In genomic region chr17:39653662-39654331, GRCh38 we compare ENCODE assay signal across 8 cellular contexts. TPM values are rescaled to one million over a fixed set of nuclear protein-coding genes. Genes with fewer than 3 reads are reported as not detected.
A peak's percentile ranks its signal among the peaks of the same experiment; 100 is the strongest.
DNase-seq lines count a peak whose midpoint lies in the region; ATAC-seq and TF ChIP-seq lines count a peak whose summit lies in the region.

No MANE protein-coding gene starts in this region.

- no peak overlapping the region for H3K4me2 ChIP-seq in OCI-LY7 (ENCODE audit: low read length)

- TF ChIP-seq CTCF in 22Rv1 (IDR thresholded peaks at IDR 0.05): peak; percentile 97
- peak; percentile 100 for TF ChIP-seq CTCF in GM12872 (IDR thresholded peaks at IDR 0.05; ENCODE audit: insufficient read depth, low read depth, low read length)
- TF ChIP-seq CTCF in OCI-LY7 (conservative IDR thresholded peaks at IDR 0.05; ENCODE audit: low read length): peak; percentile 99
- TF ChIP-seq CTCF in tibial artery (IDR thresholded peaks at IDR 0.05): peak; percentile 59 to 74

- H3K9me2 ChIP-seq in OCI-LY7 (ENCODE audit: insufficient read depth, low read length): no peaks in the 10 kb centered on the region

- H3K4me3 ChIP-seq in OCI-LY7 (ENCODE audit: low read depth, low read length, poor library complexity, severe bottlenecking): no peak overlapping the region
- no peak overlapping the region for H3K4me3 ChIP-seq in tibial artery

- no TSS peak for BruUV-seq in OCI-LY7 (replicated peaks; lab: Mats Ljungman, UMichigan)

- H4K20me1 ChIP-seq in OCI-LY7 (ENCODE audit: insufficient read depth, low read length): no peaks in the 10 kb centered on the region; the same call in 1 of the 2 replicates

- ATAC-seq in GM18519 (IDR thresholded peaks at IDR 0.05; ENCODE audit: low FRiP score, unreplicated experiment): no peak

- intact Hi-C loops in OCI-LY7 (cut with micrococcal nuclease; ENCODE audit: unreplicated experiment) (no loop called here), tibial artery (cut with DNase I; ENCODE audit: low total_unique reads) (no loop called here)

- CTCF ChIA-PET in OCI-LY7 (lab: Charles Lee; ENCODE audit: unreplicated experiment): interaction anchor here (0.8 to 1.4 kb wide), 3 partner anchors 15 to 32 kb away, joined by 3 read pairs; partner anchors contain the start of gene PNMT

- H3K27ac ChIP-seq in 22Rv1 (no peak overlapping the region), OCI-LY7 (ENCODE audit: low read depth, low read length, poor library complexity, severe bottlenecking) (no peak overlapping the region), tibial artery (no peak overlapping the region)

- H2AFZ ChIP-seq in OCI-LY7 (ENCODE audit: low read length): no peak overlapping the region

- H3K27me3 ChIP-seq in tibial artery: no peaks in the 10 kb centered on the region

- H3K79me2 ChIP-seq in OCI-LY7 (ENCODE audit: insufficient read depth, low read depth, low read length): no peaks in the 10 kb centered on the region

- H3K4me1 ChIP-seq in OCI-LY7 (ENCODE audit: insufficient read depth, low read length, poor library complexity, severe bottlenecking) (no peaks in the 10 kb centered on the region), tibial artery (peaks cover 0 to 8% (median 4%) of the 10 kb centered on the region in 4 donors)

- peaks cover 23% of the 10 kb centered on the region; the same call in 1 of the 2 replicates for H3K36me3 ChIP-seq in OCI-LY7 (ENCODE audit: insufficient read depth, low read length)
- peaks cover 0 to 46% (median 8%) of the 10 kb centered on the region in 3 donors for H3K36me3 ChIP-seq in tibial artery

- POLR2A ChIA-PET in OCI-LY7 (lab: Charles Lee): no interaction called here

- DNase-seq in OCI-LY7 (ENCODE audit: low spot score) (peak; percentile 62), fibroblast of peridontal ligament (ENCODE audit: extremely low read depth) (peak; percentile 18), occipital lobe (lab: John Stamatoyannopoulos, UW) (peak; percentile 23), tibial artery (peak in 1 of 2 donors; percentile 62)
- DNase-seq in activated T-cell treated with anti-CD3 and anti-CD28 coated beads, Interleukin-2, amount 50 U/mL, for 48 hours: peak; percentile 87 to 89

- H3K9me3 ChIP-seq in OCI-LY7 (ENCODE audit: low read length) (no peaks in the 10 kb centered on the region), tibial artery (no peaks in the 10 kb centered on the region)

RNA-seq across cellular contexts. Expression of gene TCAP, which starts 11.4 kb away (rescaled TPM):
- total RNA-seq in OCI-LY7 (2014; rRNA removed; shearing (Covaris generic)): 1.5 and 9.4 TPM in 2 replicates
- total RNA-seq in OCI-LY7 (2022) (2.7 TPM in 2 replicates), occipital lobe (0.47 TPM)

RNA-seq across cellular contexts. Expression of gene PNMT, which starts 14.5 kb away (rescaled TPM):
- total RNA-seq in OCI-LY7 (2014; rRNA removed; shearing (Covaris generic)): not detected in 2 replicates
- total RNA-seq in OCI-LY7 (2022): not detected in 2 replicates
- total RNA-seq in occipital lobe: 2.2 TPM

RNA-seq across cellular contexts. Expression of gene STARD3, which starts 16.9 kb away (rescaled TPM):
- 33.7 and 36.5 TPM in 2 replicates for total RNA-seq in OCI-LY7 (2014; rRNA removed; shearing (Covaris generic))
- total RNA-seq in OCI-LY7 (2022) (54.2 and 62.1 TPM in 2 replicates), occipital lobe (16.2 TPM)

RNA-seq across cellular contexts. Expression of gene PPP1R1B, which starts 27.0 kb away (rescaled TPM):
- total RNA-seq in OCI-LY7 (2014; rRNA removed; shearing (Covaris generic)): not detected in 2 replicates
- total RNA-seq in OCI-LY7 (2022) (not detected in 2 replicates), occipital lobe (8.1 TPM)

RNA-seq across cellular contexts. Expression of gene PGAP3, which starts 34.1 kb away (rescaled TPM):
- total RNA-seq in OCI-LY7 (2014; rRNA removed; shearing (Covaris generic)): 4.5 and 8.7 TPM in 2 replicates
- total RNA-seq in OCI-LY7 (2022) (9.2 and 12.4 TPM in 2 replicates), occipital lobe (8.9 TPM)
